32 cellular contexts compared by ENCODE assay signal in the genomic region with DNA sequence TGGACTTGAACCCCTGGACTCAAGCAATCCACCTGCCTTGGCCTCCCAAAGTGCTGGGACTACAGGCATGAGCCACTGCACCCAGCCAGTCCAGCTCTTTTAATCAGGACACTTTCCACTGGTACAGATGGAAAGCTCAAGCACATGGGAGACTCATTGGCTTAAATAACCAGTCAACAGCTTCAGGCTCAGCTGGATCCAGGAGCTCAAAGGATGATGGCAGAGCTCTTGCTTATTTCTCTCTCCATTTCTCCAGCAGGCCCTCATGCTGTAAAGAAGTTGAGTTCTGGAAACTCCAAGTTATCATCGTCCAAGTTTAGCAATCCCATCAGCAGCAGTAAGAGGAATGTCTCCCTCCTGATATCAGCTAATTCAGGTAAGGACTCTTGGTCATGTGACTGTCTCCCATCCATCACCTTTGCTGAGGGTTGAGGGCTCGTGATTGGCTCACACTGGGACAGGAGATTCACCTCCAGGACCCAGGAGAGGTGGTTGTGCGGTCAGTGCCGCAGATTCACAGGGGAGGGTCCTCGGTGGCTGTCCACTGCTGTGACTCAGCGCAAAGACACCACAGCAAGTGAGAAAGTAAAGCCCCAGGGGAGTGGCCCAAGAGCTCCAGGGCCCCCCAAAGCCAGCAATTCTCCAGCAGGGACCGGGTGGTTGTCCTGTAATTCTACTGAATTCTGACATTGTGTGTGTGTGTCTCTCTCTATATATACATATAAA. TPM values are rescaled to one million over a fixed set of nuclear protein-coding genes. Genes with fewer than 3 reads are reported as not detected.
"Had no signal": no experiment of that assay in that cellular context is flagged by ENCODE, and none has a peak within 500 bp of the region (broad histone marks: within the 10 kb centered on the region; RNA-seq: fewer than 3 reads in every experiment).

No MANE protein-coding gene starts in this region.

- H3K4me3 Mint-ChIP-seq: activated CD4-positive, alpha-beta T cell treated with anti-CD3 and anti-CD28 coated beads for 36 hours; activated CD4-positive, alpha-beta T cell treated with anti-CD3 and anti-CD28 coated beads, Interleukin-2, amount 10 ng/mL, durations not matched to agents 7 days and 5 days; activated CD8-positive, alpha-beta T cell treated with anti-CD3 and anti-CD28 coated beads, Interleukin-2, amount 10 ng/mL, durations not matched to agents 7 days and 5 days; activated naive CD4-positive, alpha-beta T cell treated with anti-CD3 and anti-CD28 coated beads, Interleukin-2, amount 10 ng/mL, durations not matched to agents 7 days and 5 days; activated naive CD8-positive, alpha-beta T cell; activated naive CD8-positive, alpha-beta T cell treated with anti-CD3 and anti-CD28 coated beads, Interleukin-2, amount 50 U/mL, for 24 hours; activated T-cell treated with anti-CD3 and anti-CD28 coated beads, Interleukin-2, amount 50 U/mL, for 24 hours; activated T-helper 1 cell treated with anti-CD3 and anti-CD28 coated beads, Interleukin-12 subunit alpha, Interleukin-12 subunit beta, Interleukin-2, Interleukin-4 antibody, amounts not matched to agents 30 ng/mL and 10 ng/mL and 1 ng/mL, durations not matched to agents 14 hours and 24 hours and 36 hours; brain had no signal

- H3K9me3 ChIP-seq: Peyer's patch, SJSA1 had no signal

- DNase-seq: activated CD4-positive, alpha-beta T cell treated with anti-CD3 and anti-CD28 coated beads for 36 hours; activated CD4-positive, alpha-beta T cell treated with anti-CD3 and anti-CD28 coated beads, Interleukin-2, amount 10 ng/mL, durations not matched to agents 7 days and 5 days; activated CD4-positive, alpha-beta T cell treated with anti-CD3 and anti-CD28 coated beads, Interleukin-2, amount 50 U/mL, for 48 hours; activated CD8-positive, alpha-beta T cell treated with anti-CD3 and anti-CD28 coated beads, Interleukin-2, amount 10 ng/mL, durations not matched to agents 7 days and 5 days; activated naive CD4-positive, alpha-beta T cell treated with anti-CD3 and anti-CD28 coated beads, Interleukin-2, amount 10 ng/mL, durations not matched to agents 7 days and 5 days; activated naive CD8-positive, alpha-beta T cell treated with anti-CD3 and anti-CD28 coated beads, Interleukin-2, amount 50 U/mL, for 24 hours; activated T-cell treated with anti-CD3 and anti-CD28 coated beads, Interleukin-2, amount 50 U/mL, for 24 hours; anterior cingulate cortex; central memory CD4-positive, alpha-beta T cell; Karpas-422; NCI-H1105; NCI-H1417 treated with DMSO at 0.1 percent for 48 hours; NCI-H187 treated with DMSO at 0.1 percent for 48 hours; NCI-H2081 treated with DMSO at 0.1 percent for 48 hours; NCI-H226; NCI-H446 treated with DMSO at 0.1 percent for 48 hours; NCI-H524; PC-3; Peyer's patch; RPMI8226; SHP77 treated with DMSO at 0.1 percent for 48 hours; SW 1271; T-helper 1 cell; T-helper 2 cell; T1000 had no signal

- H3K27me3 ChIP-seq: Peyer's patch, SJSA1 had no signal

- H3K4me1 ChIP-seq: SJSA1 had no signal

- H3K27ac Mint-ChIP-seq: activated CD4-positive, alpha-beta T cell treated with anti-CD3 and anti-CD28 coated beads for 36 hours; activated CD4-positive, alpha-beta T cell treated with anti-CD3 and anti-CD28 coated beads, Interleukin-2, amount 10 ng/mL, durations not matched to agents 7 days and 5 days; activated CD8-positive, alpha-beta T cell treated with anti-CD3 and anti-CD28 coated beads, Interleukin-2, amount 10 ng/mL, durations not matched to agents 7 days and 5 days; activated naive CD4-positive, alpha-beta T cell treated with anti-CD3 and anti-CD28 coated beads, Interleukin-2, amount 10 ng/mL, durations not matched to agents 7 days and 5 days; activated naive CD8-positive, alpha-beta T cell; activated naive CD8-positive, alpha-beta T cell treated with anti-CD3 and anti-CD28 coated beads, Interleukin-2, amount 50 U/mL, for 24 hours; activated T-cell treated with anti-CD3 and anti-CD28 coated beads, Interleukin-2, amount 50 U/mL, for 24 hours; activated T-helper 1 cell treated with anti-CD3 and anti-CD28 coated beads, Interleukin-12 subunit alpha, Interleukin-12 subunit beta, Interleukin-2, Interleukin-4 antibody, amounts not matched to agents 30 ng/mL and 10 ng/mL and 1 ng/mL, durations not matched to agents 14 hours and 24 hours and 36 hours; brain had no signal

- H3K9me3 Mint-ChIP-seq: activated CD4-positive, alpha-beta T cell treated with anti-CD3 and anti-CD28 coated beads, Interleukin-2, amount 10 ng/mL, durations not matched to agents 7 days and 5 days; activated naive CD4-positive, alpha-beta T cell treated with anti-CD3 and anti-CD28 coated beads, Interleukin-2, amount 10 ng/mL, durations not matched to agents 7 days and 5 days; activated naive CD8-positive, alpha-beta T cell treated with anti-CD3 and anti-CD28 coated beads, Interleukin-2, amount 50 U/mL, for 24 hours; activated T-cell treated with anti-CD3 and anti-CD28 coated beads, Interleukin-2, amount 50 U/mL, for 24 hours; activated T-helper 1 cell treated with anti-CD3 and anti-CD28 coated beads, Interleukin-12 subunit alpha, Interleukin-12 subunit beta, Interleukin-2, Interleukin-4 antibody, amounts not matched to agents 30 ng/mL and 10 ng/mL and 1 ng/mL, durations not matched to agents 14 hours and 24 hours and 36 hours; brain had no signal

- H3K36me3 Mint-ChIP-seq: activated naive CD4-positive, alpha-beta T cell treated with anti-CD3 and anti-CD28 coated beads, Interleukin-2, amount 10 ng/mL, durations not matched to agents 7 days and 5 days; activated naive CD8-positive, alpha-beta T cell had no signal

- H3K4me3 ChIP-seq: Peyer's patch, SJSA1 had no signal

- H3K4me1 Mint-ChIP-seq: activated CD4-positive, alpha-beta T cell treated with anti-CD3 and anti-CD28 coated beads for 36 hours; activated naive CD8-positive, alpha-beta T cell treated with anti-CD3 and anti-CD28 coated beads, Interleukin-2, amount 50 U/mL, for 24 hours; brain had no signal

- H3K27ac ChIP-seq: Peyer's patch, SJSA1 had no signal

- H3K27me3 Mint-ChIP-seq: activated CD4-positive, alpha-beta T cell treated with anti-CD3 and anti-CD28 coated beads for 36 hours; activated CD4-positive, alpha-beta T cell treated with anti-CD3 and anti-CD28 coated beads, Interleukin-2, amount 10 ng/mL, durations not matched to agents 7 days and 5 days; activated naive CD4-positive, alpha-beta T cell treated with anti-CD3 and anti-CD28 coated beads, Interleukin-2, amount 10 ng/mL, durations not matched to agents 7 days and 5 days; activated naive CD8-positive, alpha-beta T cell; activated naive CD8-positive, alpha-beta T cell treated with anti-CD3 and anti-CD28 coated beads, Interleukin-2, amount 50 U/mL, for 24 hours; activated T-cell treated with anti-CD3 and anti-CD28 coated beads, Interleukin-2, amount 50 U/mL, for 24 hours had no signal

- H3K36me3 ChIP-seq: SJSA1 had no signal

- ATAC-seq: activated CD4-positive, alpha-beta T cell treated with anti-CD3 and anti-CD28 coated beads for 36 hours; activated CD4-positive, CD25-positive, alpha-beta regulatory T cell treated with anti-CD3 and anti-CD28 coated beads, Interleukin-2, amount 50 U/mL, for 24 hours; activated CD8-positive, alpha-beta T cell treated with anti-CD3 and anti-CD28 coated beads, Interleukin-2, amount 10 ng/mL, durations not matched to agents 7 days and 5 days; activated naive CD8-positive, alpha-beta T cell treated with anti-CD3 and anti-CD28 coated beads, Interleukin-2, amount 50 U/mL, for 24 hours; PC-3 had no signal

RNA-seq across cellular contexts. Expression of gene CCL25, which starts 5.1 kb away (rescaled TPM):
- total RNA-seq: activated T-helper 1 cell treated with anti-CD3 and anti-CD28 coated beads, Interleukin-12 subunit alpha, Interleukin-12 subunit beta, Interleukin-2, Interleukin-4 antibody, amounts not matched to agents 30 ng/mL and 10 ng/mL and 1 ng/mL, durations not matched to agents 14 hours and 24 hours and 36 hours; cerebellum; MCF 10A; PC-3; SJSA1 had no signal
